In genomic region chrX:38870386-38870895, GRCh38 we compare ENCODE assay signal across 15 cellular contexts.
A peak's percentile ranks its signal among the peaks of the same experiment; 100 is the strongest.
DNase-seq lines count a peak whose midpoint lies in the region; ATAC-seq, FAIRE-seq and TF ChIP-seq lines count a peak whose summit lies in the region.
"Had no signal": no experiment of that assay in that cellular context is flagged by ENCODE, and none has a peak within 500 bp of the region (broad histone marks: within the 10 kb centered on the region; RNA-seq: fewer than 3 reads in every experiment).

No MANE protein-coding gene starts in this region.

- H3K14ac ChIP-seq in H1 (ENCODE audit: insufficient read length): no peak overlapping the region

- peak overlapping the region; percentile 94 for H2BK5ac ChIP-seq in H1 (ENCODE audit: low read depth, low read length)
- peak overlapping the region; percentile 47 for H2BK5ac ChIP-seq in mesendoderm (ENCODE audit: low read length)

- POLR2A ChIA-PET in H1 (lab: Charles Lee; ENCODE audit: partially characterized antibody): interaction anchor here (3.7 to 4.9 kb wide), 2 partner anchors 65 to 69 kb away, joined by 14 to 64 read pairs; partner anchors contain the start of gene MID1IP1

- no peaks in the 10 kb centered on the region for H3K23me2 ChIP-seq in H1 (ENCODE audit: low read depth, low read length)

- H3K79me1 ChIP-seq in H1 (ENCODE audit: low read depth, low read length) (no peaks in the 10 kb centered on the region), mesendoderm (ENCODE audit: low read length) (no peaks in the 10 kb centered on the region)

- H3K4me3 ChIP-seq in ACC112 (ENCODE audit: low read depth, low read length) (no peak overlapping the region), H1 (ENCODE audit: extremely low read depth in 1 of 4, insufficient read depth in 2 of 4, low read depth in 3 of 4, low read length in 4 of 4) (peak overlapping the region in 3 of 4 experiments; percentile 9 to 50 (median 10); a peak in 4 of 8 replicates), mesendoderm (ENCODE audit: low read length) (no peak overlapping the region), right atrium auricular region (no peak overlapping the region), transverse colon (no peak overlapping the region)

- no peaks in the 10 kb centered on the region for H3K79me2 ChIP-seq in ACC112 (ENCODE audit: control insufficient read depth, insufficient read depth, low read length, unreplicated experiment)
- H3K79me2 ChIP-seq in H1 (ENCODE audit: control insufficient read depth in 1 of 2, insufficient read depth in 2 of 2, low read length in 2 of 2): no peaks in the 10 kb centered on the region
- H3K79me2 ChIP-seq in mesendoderm (ENCODE audit: control insufficient read depth, insufficient read depth, low read length): no peaks in the 10 kb centered on the region
- H3K79me2 ChIP-seq: parathyroid adenoma had no signal

- TF ChIP-seq EP300 in H1 (IDR thresholded peaks at IDR 0.05; ENCODE audit: borderline replicate concordance in 1 of 2, low read depth in 2 of 2, low read length in 2 of 2) (no peak), transverse colon (IDR thresholded peaks at IDR 0.05; ENCODE audit: low read depth) (no peak)

- H3K23ac ChIP-seq in H1 (ENCODE audit: insufficient read length): no peak overlapping the region
- no peak overlapping the region for H3K23ac ChIP-seq in mesendoderm (ENCODE audit: low read length)

- TF ChIP-seq CTCF in H1 (IDR thresholded peaks at IDR 0.05; ENCODE audit: control extremely low read depth in 1 of 3, insufficient read depth in 1 of 3, low read depth in 1 of 3, low read length in 3 of 3) (no peak), right atrium auricular region (IDR thresholded peaks at IDR 0.05) (no peak), transverse colon (IDR thresholded peaks at IDR 0.05) (no peak)

- H3K18ac ChIP-seq in H1 (ENCODE audit: extremely low read depth, low read length): peak overlapping the region; percentile 63
- H3K18ac ChIP-seq in mesendoderm (ENCODE audit: low read length): peak overlapping the region; percentile 98

- peak overlapping the region; percentile 75 for H2BK20ac ChIP-seq in H1 (ENCODE audit: low read length)

- H4K8ac ChIP-seq in H1 (ENCODE audit: extremely low read depth, insufficient read depth, low read length) (no peak overlapping the region; the same call in 1 of the 2 replicates), mesendoderm (ENCODE audit: low read depth, low read length) (no peak overlapping the region)

- 31% methylated on average over 3 of the region's 6 CpGs; no CpG with 5 or more reads in 1 of the 2 experiments for WGBS in H1 (ENCODE audit: extremely low coverage in 1 of 2, insufficient coverage in 1 of 2, insufficient read length in 1 of 2, insufficient replicate concordance in 2 of 2, low coverage in 1 of 2, low lambda C conversion rate in 2 of 2, missing lambda C conversion rate in 1 of 2), 2 experiments
- no CpG with 5 or more reads among the region's 6 CpGs for WGBS in mesendoderm (ENCODE audit: extremely low coverage, insufficient coverage, low lambda C conversion rate)
- 77% methylated on average over 6 of the region's 6 CpGs; no CpG with 5 or more reads in 1 of the 2 donors for WGBS in transverse colon (ENCODE audit: low coverage in 1 of 2), 2 donors

- H3K9ac ChIP-seq in H1 (replicated peaks in 1 of 4; ENCODE audit: extremely low read depth in 1 of 4, low read depth in 3 of 4, low read length in 3 of 4) (peak overlapping the region in 2 of 4 experiments; percentile 51 to 56; a peak in 4 of 7 replicates), mesendoderm (ENCODE audit: low read length) (peak overlapping the region; percentile 5)
- H3K9ac ChIP-seq: parathyroid adenoma had no signal

- no peak overlapping the region for H3K56ac ChIP-seq in H1 (replicated peaks; ENCODE audit: insufficient read length, low read depth, low read length)
- H3K56ac ChIP-seq in mesendoderm (ENCODE audit: low read length): peak overlapping the region; percentile 8

- H2AK5ac ChIP-seq in H1 (ENCODE audit: low read depth, low read length): peak overlapping the region; percentile 39; the same call in 1 of the 2 replicates
- H2AK5ac ChIP-seq in mesendoderm (ENCODE audit: low read length): no peak overlapping the region

- TF ChIP-seq POLR2A in H1 (IDR thresholded peaks at IDR 0.05; ENCODE audit: control extremely low read depth in 1 of 2, low read depth in 2 of 2, low read length in 2 of 2): no peak
- no peak for TF ChIP-seq POLR2A in transverse colon (IDR thresholded peaks at IDR 0.05)

- no peaks in the 10 kb centered on the region for H3K36me3 ChIP-seq in ACC112 (ENCODE audit: insufficient read depth, low read length)
- H3K36me3 ChIP-seq in H1 (ENCODE audit: control insufficient read depth in 2 of 4, insufficient read depth in 4 of 4, low read length in 3 of 4): no peaks in the 10 kb centered on the region
- no peaks in the 10 kb centered on the region for H3K36me3 ChIP-seq in mesendoderm (ENCODE audit: control insufficient read depth, insufficient read depth, low read length)
- no peaks in the 10 kb centered on the region for H3K36me3 ChIP-seq in right atrium auricular region
- H3K36me3 ChIP-seq in transverse colon: no peaks in the 10 kb centered on the region

- H3K27ac ChIP-seq in ACC112 (ENCODE audit: low read depth, low read length): peak overlapping the region; percentile 94; the same call in 1 of the 2 replicates
- peak overlapping the region; percentile 85 for H3K27ac ChIP-seq in H1 (ENCODE audit: low read depth, low read length)
- peak overlapping the region; percentile 80 for H3K27ac ChIP-seq in mesendoderm (ENCODE audit: low read depth, low read length)
- no peak overlapping the region for H3K27ac ChIP-seq in right atrium auricular region
- H3K27ac ChIP-seq in transverse colon: no peak overlapping the region
- H3K27ac ChIP-seq: parathyroid adenoma had no signal

- H3K4ac ChIP-seq in H1 (replicated peaks; ENCODE audit: insufficient read length, low read depth, low read length) (peak overlapping the region; percentile 80), mesendoderm (ENCODE audit: low read depth, low read length) (peak overlapping the region; percentile 9)

- no peaks in the 10 kb centered on the region for H4K20me1 ChIP-seq in H1 (replicated peaks in 1 of 2; ENCODE audit: control insufficient read depth in 1 of 2, insufficient read depth in 2 of 2, low read length in 2 of 2)

- intact Hi-C loops in left colon (cut with DNase I, micrococcal nuclease) (no loop called here), transverse colon (cut with DNase I; ENCODE audit: low total_unique reads) (no loop called here)

- peak overlapping the region; percentile 62 to 85 for H3K4me2 ChIP-seq in H1 (ENCODE audit: insufficient read depth in 1 of 2, low read depth in 2 of 2, low read length in 2 of 2)
- no peak overlapping the region for H3K4me2 ChIP-seq in mesendoderm (ENCODE audit: low read length)

- DNase-seq in HT-29 (ENCODE audit: low spot score) (peak; percentile 13), H1 (ENCODE audit: low read depth in 1 of 2, low spot score in 2 of 2) (peak in 1 of 2 experiments; percentile 45), mesendoderm (peak; percentile 55), right atrium auricular region (ENCODE audit: low spot score) (no peak), left colon (no peak), transverse colon (no peak)
- DNase-seq: activated CD4-positive, alpha-beta T cell treated with anti-CD3 and anti-CD28 coated beads, Interleukin-2, amount 10 ng/mL, durations not matched to agents 24 days and 14 days; activated T-cell treated with anti-CD3 and anti-CD28 coated beads, Interleukin-2, amount 50 U/mL, for 1 hour; kidney glomerular epithelial cell; NCI-H1092; T1000 had no signal

- H3K9me3 ChIP-seq in H1 (ENCODE audit: insufficient read depth in 2 of 2, low read depth in 1 of 2, low read length in 1 of 2) (no peaks in the 10 kb centered on the region), right atrium auricular region (no peaks in the 10 kb centered on the region), transverse colon (no peaks in the 10 kb centered on the region)

- in situ Hi-C loops in transverse colon (cut with MboI; ENCODE audit: low pct_ligation_motif_present in 1 of 4, low pct_unique_long_range_greater_than_20kb in 1 of 4, low sequenced_read_pairs in 3 of 4): no loop called here

- no peak for FAIRE-seq in H1 (lab: Jason Lieb, UNC)
- FAIRE-seq: A204.1 had no signal

- H2BK15ac ChIP-seq in H1 (ENCODE audit: low read length) (no peak overlapping the region), mesendoderm (replicated peaks; ENCODE audit: low read depth) (no peak overlapping the region)

- peak overlapping the region; percentile 90 for H2BK120ac ChIP-seq in H1 (replicated peaks; ENCODE audit: low read depth, low read length)
- peak overlapping the region; percentile 90 for H2BK120ac ChIP-seq in mesendoderm (ENCODE audit: low read depth, low read length)

- H3K4me1 ChIP-seq in ACC112 (ENCODE audit: control insufficient read depth, insufficient read depth, low read length, unreplicated experiment) (peaks cover 18% of the 10 kb centered on the region), H1 (replicated peaks in 1 of 4; ENCODE audit: control insufficient read depth in 3 of 4, insufficient read depth in 4 of 4, low read length in 3 of 4) (peaks cover 3 to 15% (median 11%) of the 10 kb centered on the region in 4 experiments; a peak in 6 of 7 replicates), mesendoderm (ENCODE audit: control insufficient read depth, low read depth, low read length) (peaks cover 2% of the 10 kb centered on the region), right atrium auricular region (peaks cover 0 to 10% of the 10 kb centered on the region in 2 donors), transverse colon (no peaks in the 10 kb centered on the region)
- H3K4me1 ChIP-seq: parathyroid adenoma had no signal

- H2BK12ac ChIP-seq in H1 (ENCODE audit: low read depth, low read length): peak overlapping the region; percentile 94; the same call in 1 of the 2 replicates

- no peak overlapping the region for H2AFZ ChIP-seq in ACC112 (ENCODE audit: low read length, unreplicated experiment)
- H2AFZ ChIP-seq in H1 (ENCODE audit: low read length): no peak overlapping the region
- H2AFZ ChIP-seq: parathyroid adenoma had no signal

- ATAC-seq in HG03469 (IDR thresholded peaks at IDR 0.05; ENCODE audit: unreplicated experiment) (no peak), left colon (no peak)

- CTCF ChIA-PET in H1 (lab: Charles Lee; ENCODE audit: partially characterized antibody): no interaction called here

- H3K27me3 ChIP-seq in ACC112 (ENCODE audit: insufficient read depth, low read length) (no peaks in the 10 kb centered on the region), H1 (replicated peaks in 1 of 4; ENCODE audit: control insufficient read depth in 3 of 4, extremely low read depth in 1 of 4, insufficient read depth in 3 of 4, low read length in 3 of 4) (no peaks in the 10 kb centered on the region), mesendoderm (ENCODE audit: insufficient read depth, low read length, poor library complexity) (no peaks in the 10 kb centered on the region), right atrium auricular region (no peaks in the 10 kb centered on the region), transverse colon (no peaks in the 10 kb centered on the region)

- TF ChIP-seq RAD21 in H1 (IDR thresholded peaks at IDR 0.05 in 1 of 2, conservative IDR thresholded peaks at IDR 0.05 in 1 of 2; ENCODE audit: low read depth in 2 of 2, low read length in 2 of 2): no peak

- H4K5ac ChIP-seq in H1 (ENCODE audit: insufficient read length, low read depth, low read length): no peak overlapping the region
- no peak overlapping the region for H4K5ac ChIP-seq in mesendoderm (ENCODE audit: low read length)

- H4K91ac ChIP-seq in H1 (replicated peaks; ENCODE audit: insufficient read length, low read length): peak overlapping the region; percentile 97

Comparison
In these comparisons a context has a peak if more than half of its experiments do, and no peak if none do; other contexts are left out.
1. H3K27ac ChIP-seq: peak in ACC112 (single experiment), H1 (single experiment) and mesendoderm (single experiment); none in right atrium auricular region (0 of 2) and transverse colon (0 of 4).
2. H3K4me3 ChIP-seq: peak in H1 (3 of 4); none in ACC112 (single experiment), mesendoderm (single experiment), right atrium auricular region (0 of 2) and transverse colon (0 of 4).
3. DNase-seq: peak in HT-29 (single experiment) and mesendoderm (single experiment); none in right atrium auricular region (single experiment), left colon (0 of 2) and transverse colon (single experiment).